11 cellular contexts compared by ENCODE assay signal in the genomic region with DNA sequence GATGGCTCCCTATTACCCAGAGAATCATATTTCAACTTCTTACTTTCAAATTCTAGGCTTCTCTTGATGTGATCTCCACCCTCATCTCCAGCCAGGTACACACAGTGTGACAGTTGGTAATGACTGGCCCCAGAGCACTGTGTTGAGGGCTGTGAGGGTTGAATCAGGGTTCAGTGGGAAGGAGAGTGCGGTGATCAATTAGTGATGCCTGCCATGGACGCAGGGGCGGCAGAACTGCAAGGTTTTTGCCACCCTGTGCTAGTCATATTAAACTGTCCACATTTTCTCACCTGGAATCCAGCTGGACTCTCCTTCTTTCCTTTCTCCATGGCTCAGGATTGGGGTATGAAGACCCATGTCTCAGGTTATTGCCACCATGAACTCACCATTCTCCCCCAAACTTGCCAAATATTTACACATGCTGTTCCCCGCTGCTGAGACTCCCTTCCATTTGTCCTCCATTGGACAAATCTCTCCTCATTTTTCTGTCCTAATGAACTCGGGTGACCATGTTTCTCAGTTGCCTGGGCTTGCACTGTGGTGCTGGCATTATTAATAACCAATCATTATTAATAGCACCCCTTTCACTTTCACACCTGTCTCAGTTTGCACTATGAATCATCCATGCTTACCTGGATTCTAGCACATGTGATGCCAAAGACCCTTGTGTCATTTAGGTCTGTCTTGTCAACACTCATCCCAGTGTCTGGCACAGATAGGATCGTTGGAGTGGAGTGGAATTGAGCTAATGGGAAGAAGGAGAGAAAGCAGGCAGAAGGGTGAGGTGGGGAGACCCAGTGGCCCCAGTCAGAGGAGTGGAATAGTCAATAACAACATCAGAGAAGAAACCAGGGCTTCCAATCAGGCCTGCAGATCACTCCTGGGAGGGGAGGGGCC. TPM values are rescaled to one million over a fixed set of nuclear protein-coding genes. Genes with fewer than 3 reads are reported as not detected.
DNase-seq lines count a peak whose midpoint lies in the region; ATAC-seq and TF ChIP-seq lines count a peak whose summit lies in the region.
"Had no signal": no experiment of that assay in that cellular context is flagged by ENCODE, and none has a peak within 500 bp of the region (broad histone marks: within the 10 kb centered on the region; RNA-seq: fewer than 3 reads in every experiment).

No MANE protein-coding gene starts in this region.

- H3K9me3 Mint-ChIP-seq in activated CD8-positive, alpha-beta T cell treated with anti-CD3 and anti-CD28 coated beads for 36 hours, result no peaks in the 10 kb centered on the region
- H3K9me3 Mint-ChIP-seq in stimulated activated memory B cell treated with anti-CD40 and anti-IgM and Interleukin-4, amounts not matched to agents 10 μg/mL and 1 μg/mL and 100 μg/mL, for 72 hours, result no peaks in the 10 kb centered on the region
- H3K9me3 Mint-ChIP-seq: dendritic cell treated with granulocyte-macrophage colony-stimulating factor and Interleukin-4, amounts not matched to agents 40 ng/mL and 50 ng/mL, for 4 days had no signal

- peaks cover 52% of the 10 kb centered on the region for H3K4me1 Mint-ChIP-seq in activated CD8-positive, alpha-beta T cell treated with anti-CD3 and anti-CD28 coated beads for 36 hours (ENCODE audit: low read depth)
- H3K4me1 Mint-ChIP-seq in stimulated activated memory B cell treated with anti-CD40 and anti-IgM and Interleukin-4, amounts not matched to agents 10 μg/mL and 1 μg/mL and 100 μg/mL, for 72 hours, result peaks cover 86% of the 10 kb centered on the region

- no peak for ATAC-seq in Right ventricle myocardium inferior
- peak; percentile 31 for ATAC-seq in HG02938 (IDR thresholded peaks at IDR 0.05; ENCODE audit: unreplicated experiment)
- ATAC-seq in activated CD8-positive, alpha-beta T cell treated with anti-CD3 and anti-CD28 coated beads for 36 hours, result peak; percentile 1
- peak; percentile 52 for ATAC-seq in stimulated activated memory B cell treated with anti-CD40 and anti-IgM and Interleukin-4, amounts not matched to agents 10 μg/mL and 1 μg/mL and 100 μg/mL, for 72 hours
- ATAC-seq: HCT116 had no signal

- peak overlapping the region; percentile 54 for H3K4me3 Mint-ChIP-seq in activated CD8-positive, alpha-beta T cell treated with anti-CD3 and anti-CD28 coated beads for 36 hours
- H3K4me3 Mint-ChIP-seq in stimulated activated memory B cell treated with anti-CD40 and anti-IgM and Interleukin-4, amounts not matched to agents 10 μg/mL and 1 μg/mL and 100 μg/mL, for 72 hours, result peak overlapping the region; percentile 49
- H3K4me3 Mint-ChIP-seq: dendritic cell treated with granulocyte-macrophage colony-stimulating factor and Interleukin-4, amounts not matched to agents 40 ng/mL and 50 ng/mL, for 4 days had no signal

- H3K27ac Mint-ChIP-seq in activated CD8-positive, alpha-beta T cell treated with anti-CD3 and anti-CD28 coated beads for 36 hours, result peak overlapping the region; percentile 96
- H3K27ac Mint-ChIP-seq in stimulated activated memory B cell treated with anti-CD40 and anti-IgM and Interleukin-4, amounts not matched to agents 10 μg/mL and 1 μg/mL and 100 μg/mL, for 72 hours, result peak overlapping the region; percentile 94
- H3K27ac Mint-ChIP-seq: dendritic cell treated with granulocyte-macrophage colony-stimulating factor and Interleukin-4, amounts not matched to agents 40 ng/mL and 50 ng/mL, for 4 days had no signal

- DNase-seq in Right ventricle myocardium inferior (ENCODE audit: missing footprints), result peak; percentile 6
- no peak for DNase-seq in cardiac septum (ENCODE audit: low spot score)
- peak; percentile 6 for DNase-seq in activated CD8-positive, alpha-beta T cell treated with anti-CD3 and anti-CD28 coated beads for 36 hours
- DNase-seq in NCI-H2107 (lab: John Stamatoyannopoulos, UW), result no peak
- no peak for DNase-seq in activated effector memory CD4-positive, alpha-beta T cell treated with anti-CD3 and anti-CD28 coated beads, Interleukin-2, amount 50 U/mL, for 16 hours
- no peak for DNase-seq in ecto neural progenitor cell (ENCODE audit: low spot score)
- DNase-seq: NCI-H226 had no signal

- H3K27me3 Mint-ChIP-seq in activated CD8-positive, alpha-beta T cell treated with anti-CD3 and anti-CD28 coated beads for 36 hours, result no peaks in the 10 kb centered on the region
- H3K27me3 Mint-ChIP-seq in stimulated activated memory B cell treated with anti-CD40 and anti-IgM and Interleukin-4, amounts not matched to agents 10 μg/mL and 1 μg/mL and 100 μg/mL, for 72 hours, result no peaks in the 10 kb centered on the region

- no peak for TF ChIP-seq CTCF in activated CD8-positive, alpha-beta T cell treated with anti-CD3 and anti-CD28 coated beads for 36 hours (IDR thresholded peaks at IDR 0.05)

- H3K36me3 Mint-ChIP-seq in activated CD8-positive, alpha-beta T cell treated with anti-CD3 and anti-CD28 coated beads for 36 hours (ENCODE audit: low read depth), result no peaks in the 10 kb centered on the region
- H3K36me3 Mint-ChIP-seq in stimulated activated memory B cell treated with anti-CD40 and anti-IgM and Interleukin-4, amounts not matched to agents 10 μg/mL and 1 μg/mL and 100 μg/mL, for 72 hours, result no peaks in the 10 kb centered on the region

- intact Hi-C loops in Right ventricle myocardium inferior (cut with DNase I), result loop anchor here (5.0 kb wide), 1 partner anchor 40 kb away; no protein-coding TSS in a partner anchor
- intact Hi-C loops in cardiac septum (cut with DNase I), result no loop called here
- intact Hi-C loops in activated CD8-positive, alpha-beta T cell treated with anti-CD3 and anti-CD28 coated beads for 36 hours (cut with micrococcal nuclease), result loop anchor here (2.0 kb wide), 1 partner anchor 17 kb away; no protein-coding TSS in a partner anchor

- POLR2A ChIA-PET in activated CD8-positive, alpha-beta T cell treated with anti-CD3 and anti-CD28 coated beads for 36 hours (lab: Charles Lee), result interaction anchor here (0.6 to 1.7 kb wide), 7 partner anchors 8 to 916 kb away, joined by 3 to 7 read pairs (median 3); no protein-coding TSS in a partner anchor

- CTCF ChIA-PET in activated CD8-positive, alpha-beta T cell treated with anti-CD3 and anti-CD28 coated beads for 36 hours (lab: Charles Lee), result interaction anchor here (1.0 kb wide), 2 partner anchors 17 to 26 kb away, joined by 3 read pairs; no protein-coding TSS in a partner anchor

RNA-seq across cellular contexts. Expression of a gene that starts 33.9 kb away (rescaled TPM):
- total RNA-seq in Right ventricle myocardium inferior (0.08 TPM), cardiac septum (not detected)
- total RNA-seq in activated CD8-positive, alpha-beta T cell treated with anti-CD3 and anti-CD28 coated beads for 36 hours, result under 1 TPM in 1 of 2 experiments, not detected in 1; 0.09 TPM

RNA-seq across cellular contexts. Expression of a gene that starts 53.7 kb away (rescaled TPM):
- total RNA-seq in Right ventricle myocardium inferior (21.6 TPM), cardiac septum (16.1 TPM)
- total RNA-seq in activated CD8-positive, alpha-beta T cell treated with anti-CD3 and anti-CD28 coated beads for 36 hours, result 10 to 100 TPM; 40.7 to 43.2 TPM

Comparison
In these comparisons a context has a peak if more than half of its experiments do, and no peak if none do; other contexts are left out.
1. DNase-seq: peak in Right ventricle myocardium inferior (single experiment) and activated CD8-positive, alpha-beta T cell treated with anti-CD3 and anti-CD28 coated beads for 36 hours (single experiment); none in cardiac septum (single experiment), NCI-H2107 (single experiment), activated effector memory CD4-positive, alpha-beta T cell treated with anti-CD3 and anti-CD28 coated beads, Interleukin-2, amount 50 U/mL, for 16 hours (single experiment) and ecto neural progenitor cell (single experiment).